In genomic region chr19:4733755-4734345, GRCh38 we compare ENCODE assay signal across 26 cellular contexts. TPM values are rescaled to one million over a fixed set of nuclear protein-coding genes. Genes with fewer than 3 reads are reported as not detected.
DNase-seq lines count a peak whose midpoint lies in the region; ATAC-seq, FAIRE-seq and TF ChIP-seq lines count a peak whose summit lies in the region.
"Had no signal": no experiment of that assay in that cellular context is flagged by ENCODE, and none has a peak within 500 bp of the region (broad histone marks: within the 10 kb centered on the region; RNA-seq: fewer than 3 reads in every experiment).

No MANE protein-coding gene starts in this region.

- H3K27me3 ChIP-seq in astrocyte (ENCODE audit: insufficient read depth, low read length), result no peaks in the 10 kb centered on the region
- H3K27me3 ChIP-seq: SJCRH30 had no signal

- intact Hi-C loops in activated CD8-positive, alpha-beta T cell treated with anti-CD3 and anti-CD28 coated beads for 36 hours (cut with micrococcal nuclease), result loop anchor here (2.0 kb wide), 1 partner anchor 57 kb away; the partner anchor contains the start of gene FEM1A

- H3K4me1 Mint-ChIP-seq in activated CD8-positive, alpha-beta T cell treated with anti-CD3 and anti-CD28 coated beads for 36 hours (ENCODE audit: low read depth), result peaks cover 5% of the 10 kb centered on the region
- H3K4me1 Mint-ChIP-seq in activated CD8-positive, alpha-beta T cell treated with anti-CD3 and anti-CD28 coated beads, Interleukin-2, amount 10 ng/mL, durations not matched to agents 7 days and 5 days (ENCODE audit: low read depth), result peaks cover 13% of the 10 kb centered on the region
- H3K4me1 Mint-ChIP-seq in astrocyte (ENCODE audit: low read depth, unreplicated experiment), result no peaks in the 10 kb centered on the region
- H3K4me1 Mint-ChIP-seq in stimulated activated effector memory CD8-positive, alpha-beta T cell treated with anti-CD3 and anti-CD28 coated beads, Interleukin-12 subunit alpha, Interleukin-12 subunit beta, amount 100 ng/mL, for 72 hours, result peaks cover 6% of the 10 kb centered on the region

- peak; percentile 40 for TF ChIP-seq CTCF in activated CD8-positive, alpha-beta T cell treated with anti-CD3 and anti-CD28 coated beads for 36 hours (IDR thresholded peaks at IDR 0.05)
- TF ChIP-seq CTCF in HEK293 (tag by site-specific recombination; IDR thresholded peaks at IDR 0.05) (no peak), astrocyte (IDR thresholded peaks at IDR 0.05; ENCODE audit: insufficient read depth, low read depth, low read length) (no peak)

- H3K4me3 Mint-ChIP-seq in activated CD8-positive, alpha-beta T cell treated with anti-CD3 and anti-CD28 coated beads for 36 hours, result no peak overlapping the region
- no peak overlapping the region for H3K4me3 Mint-ChIP-seq in activated CD8-positive, alpha-beta T cell treated with anti-CD3 and anti-CD28 coated beads, Interleukin-2, amount 10 ng/mL, durations not matched to agents 7 days and 5 days
- no peak overlapping the region for H3K4me3 Mint-ChIP-seq in astrocyte (ENCODE audit: unreplicated experiment)
- H3K4me3 Mint-ChIP-seq in stimulated activated effector memory CD8-positive, alpha-beta T cell treated with anti-CD3 and anti-CD28 coated beads, Interleukin-12 subunit alpha, Interleukin-12 subunit beta, amount 100 ng/mL, for 72 hours, result no peak overlapping the region
- H3K4me3 Mint-ChIP-seq: CD4-positive, alpha-beta memory T cell had no signal

- H3K4me1 ChIP-seq in HEK293 (ENCODE audit: control insufficient read depth, insufficient read depth, low read length), result no peaks in the 10 kb centered on the region
- no peaks in the 10 kb centered on the region for H3K4me1 ChIP-seq in astrocyte (ENCODE audit: insufficient read depth, low read length)
- H3K4me1 ChIP-seq: A549, Caco-2 had no signal

- H3K27ac ChIP-seq in HEK293 (ENCODE audit: extremely low read depth, low read depth, low read length) (no peak overlapping the region), astrocyte (ENCODE audit: low read depth, low read length) (no peak overlapping the region)
- H3K27ac ChIP-seq: A549, SJCRH30 had no signal

- H3K4me3 ChIP-seq in HEK293 (ENCODE audit: low read depth, low read length) (no peak overlapping the region), astrocyte (ENCODE audit: insufficient read depth, low read depth, low read length) (no peak overlapping the region)
- H3K4me3 ChIP-seq: A549, SJCRH30 had no signal

- no peaks in the 10 kb centered on the region for H4K20me1 ChIP-seq in astrocyte (ENCODE audit: insufficient read depth, low read length)

- H3K9me3 ChIP-seq in HEK293 (ENCODE audit: control insufficient read depth, insufficient read depth, low read depth, low read length), result no peaks in the 10 kb centered on the region
- H3K9me3 ChIP-seq in astrocyte (ENCODE audit: insufficient read depth, low read depth, low read length), result no peaks in the 10 kb centered on the region
- H3K9me3 ChIP-seq: A549, Caco-2, SJCRH30 had no signal

- no peak overlapping the region for H3K9ac ChIP-seq in astrocyte (ENCODE audit: low read length)

- in situ Hi-C loops in G401 (cut with HindIII; ENCODE audit: low sequenced_read_pairs), result no loop called here

- H3K36me3 Mint-ChIP-seq in activated CD8-positive, alpha-beta T cell treated with anti-CD3 and anti-CD28 coated beads for 36 hours (ENCODE audit: low read depth), result no peaks in the 10 kb centered on the region
- H3K36me3 Mint-ChIP-seq in activated CD8-positive, alpha-beta T cell treated with anti-CD3 and anti-CD28 coated beads, Interleukin-2, amount 10 ng/mL, durations not matched to agents 7 days and 5 days (ENCODE audit: low read depth), result no peaks in the 10 kb centered on the region
- no peaks in the 10 kb centered on the region for H3K36me3 Mint-ChIP-seq in astrocyte (ENCODE audit: low read depth, unreplicated experiment)
- H3K36me3 Mint-ChIP-seq in stimulated activated effector memory CD8-positive, alpha-beta T cell treated with anti-CD3 and anti-CD28 coated beads, Interleukin-12 subunit alpha, Interleukin-12 subunit beta, amount 100 ng/mL, for 72 hours, result no peaks in the 10 kb centered on the region
- H3K36me3 Mint-ChIP-seq: CD4-positive, alpha-beta memory T cell had no signal

- no peak overlapping the region for H2AFZ ChIP-seq in astrocyte (ENCODE audit: low read depth, low read length)

- H3K36me3 ChIP-seq in HEK293 (ENCODE audit: control insufficient read depth in 2 of 2, insufficient read depth in 1 of 2, low read length in 2 of 2) (no peaks in the 10 kb centered on the region), astrocyte (ENCODE audit: insufficient read depth, low read length) (no peaks in the 10 kb centered on the region)
- H3K36me3 ChIP-seq: SJCRH30 had no signal

- H3K27ac Mint-ChIP-seq in activated CD8-positive, alpha-beta T cell treated with anti-CD3 and anti-CD28 coated beads for 36 hours, result no peak overlapping the region
- no peak overlapping the region for H3K27ac Mint-ChIP-seq in activated CD8-positive, alpha-beta T cell treated with anti-CD3 and anti-CD28 coated beads, Interleukin-2, amount 10 ng/mL, durations not matched to agents 7 days and 5 days
- peak overlapping the region; percentile 26 for H3K27ac Mint-ChIP-seq in astrocyte (ENCODE audit: unreplicated experiment)
- peak overlapping the region; percentile 35 for H3K27ac Mint-ChIP-seq in stimulated activated effector memory CD8-positive, alpha-beta T cell treated with anti-CD3 and anti-CD28 coated beads, Interleukin-12 subunit alpha, Interleukin-12 subunit beta, amount 100 ng/mL, for 72 hours

- CTCF ChIA-PET in activated CD8-positive, alpha-beta T cell treated with anti-CD3 and anti-CD28 coated beads for 36 hours (lab: Charles Lee), result interaction anchor here (1.0 to 7.4 kb wide), 8 partner anchors 9 to 136 kb away, joined by 3 to 106 read pairs (median 7); partner anchors contain the start of gene FEM1A
- CTCF ChIA-PET in activated CD8-positive, alpha-beta T cell treated with anti-CD3 and anti-CD28 coated beads, Interleukin-2, amount 10 ng/mL, durations not matched to agents 7 days and 5 days (lab: Charles Lee), result interaction anchor here (0.7 to 12.2 kb wide), 5 partner anchors 9 to 75 kb away, joined by 3 to 179 read pairs (median 6); partner anchors contain the start of gene FEM1A
- CTCF ChIA-PET in HEK293 (lab: Yijun Ruan, JAX), result interaction anchor here (0.6 to 6.9 kb wide), 5 partner anchors 34 to 237 kb away, joined by 3 to 154 read pairs (median 5); partner anchors contain the start of gene FEM1A

- ATAC-seq in activated CD8-positive, alpha-beta T cell treated with anti-CD3 and anti-CD28 coated beads for 36 hours, result no peak
- ATAC-seq in activated CD8-positive, alpha-beta T cell treated with anti-CD3 and anti-CD28 coated beads, Interleukin-2, amount 10 ng/mL, durations not matched to agents 7 days and 5 days, result no peak
- no peak for ATAC-seq in stimulated activated effector memory CD8-positive, alpha-beta T cell treated with anti-CD3 and anti-CD28 coated beads, Interleukin-12 subunit alpha, Interleukin-12 subunit beta, amount 100 ng/mL, for 72 hours
- ATAC-seq: A549, PC-3, SK-N-SH treated with all-trans-retinoic acid at 6 μM for 48 hours had no signal

- H3K79me2 ChIP-seq in astrocyte (ENCODE audit: insufficient read depth, low read length), result no peaks in the 10 kb centered on the region

- no peaks in the 10 kb centered on the region for H3K9me3 Mint-ChIP-seq in activated CD8-positive, alpha-beta T cell treated with anti-CD3 and anti-CD28 coated beads for 36 hours
- no peaks in the 10 kb centered on the region for H3K9me3 Mint-ChIP-seq in activated CD8-positive, alpha-beta T cell treated with anti-CD3 and anti-CD28 coated beads, Interleukin-2, amount 10 ng/mL, durations not matched to agents 7 days and 5 days (ENCODE audit: insufficient read depth)
- no peaks in the 10 kb centered on the region for H3K9me3 Mint-ChIP-seq in astrocyte (ENCODE audit: unreplicated experiment)
- H3K9me3 Mint-ChIP-seq in stimulated activated effector memory CD8-positive, alpha-beta T cell treated with anti-CD3 and anti-CD28 coated beads, Interleukin-12 subunit alpha, Interleukin-12 subunit beta, amount 100 ng/mL, for 72 hours, result no peaks in the 10 kb centered on the region
- H3K9me3 Mint-ChIP-seq: CD4-positive, alpha-beta memory T cell had no signal

- FAIRE-seq in astrocyte (lab: Jason Lieb, UNC), result no peak
- FAIRE-seq: A549 had no signal

- DNase-seq in activated CD8-positive, alpha-beta T cell treated with anti-CD3 and anti-CD28 coated beads for 36 hours, result no peak
- DNase-seq in activated CD8-positive, alpha-beta T cell treated with anti-CD3 and anti-CD28 coated beads, Interleukin-2, amount 10 ng/mL, durations not matched to agents 7 days and 5 days, result no peak
- no peak for DNase-seq in astrocyte (ENCODE audit: low read depth)
- DNase-seq in stimulated activated effector memory CD8-positive, alpha-beta T cell treated with anti-CD3 and anti-CD28 coated beads, Interleukin-12 subunit alpha, Interleukin-12 subunit beta, amount 100 ng/mL, for 72 hours (ENCODE audit: low spot score in 2 of 2), result no peak
- no peak for DNase-seq in G401 (ENCODE audit: low spot score)
- no peak for DNase-seq in DMS 273 treated with DMSO at 0.1 percent for 48 hours (lab: John Stamatoyannopoulos, UW)
- DNase-seq: AML-193; C1 segment of cervical spinal cord; Caco-2; CD4-positive, alpha-beta memory T cell; DMS79; H7; KBM-7; MV-4-11; NCI-H1105; NCI-H1436 treated with DMSO at 0.1 percent for 48 hours; NCI-H2029; NCI-H446; NCI-H524 treated with DMSO at 0.1 percent for 48 hours; NCI-H774; NK-92 treated with Interleukin-12 subunit alpha and Interleukin-12 subunit beta, amount 100 ng/mL, for 24 hours; PC-3; SJCRH30 had no signal

- no peak overlapping the region for H3K4me2 ChIP-seq in astrocyte (ENCODE audit: low read length)
- H3K4me2 ChIP-seq: A549 had no signal

- H3K27me3 Mint-ChIP-seq in activated CD8-positive, alpha-beta T cell treated with anti-CD3 and anti-CD28 coated beads for 36 hours, result peaks cover 2% of the 10 kb centered on the region
- peaks cover 7% of the 10 kb centered on the region for H3K27me3 Mint-ChIP-seq in activated CD8-positive, alpha-beta T cell treated with anti-CD3 and anti-CD28 coated beads, Interleukin-2, amount 10 ng/mL, durations not matched to agents 7 days and 5 days (ENCODE audit: low read depth)
- peaks cover 17% of the 10 kb centered on the region for H3K27me3 Mint-ChIP-seq in astrocyte (ENCODE audit: low read depth, unreplicated experiment)

- POLR2A ChIA-PET in activated CD8-positive, alpha-beta T cell treated with anti-CD3 and anti-CD28 coated beads for 36 hours (lab: Charles Lee), result interaction anchor here (0.9 to 1.0 kb wide), 2 partner anchors 57 kb away, joined by 3 read pairs; no protein-coding TSS in a partner anchor
- POLR2A ChIA-PET in activated CD8-positive, alpha-beta T cell treated with anti-CD3 and anti-CD28 coated beads, Interleukin-2, amount 10 ng/mL, durations not matched to agents 7 days and 5 days (lab: Charles Lee), result no interaction called here
- POLR2A ChIA-PET in HEK293 (lab: Yijun Ruan, JAX), result interaction anchor here (0.6 kb wide), 1 partner anchor 32 kb away, joined by 3 read pairs; no protein-coding TSS in a partner anchor

RNA-seq across cellular contexts. Expression of gene DPP9, which starts 10.2 kb away (rescaled TPM):
- total RNA-seq in activated CD8-positive, alpha-beta T cell treated with anti-CD3 and anti-CD28 coated beads for 36 hours, result 10 to 100 TPM; 60.4 to 64.0 TPM
- total RNA-seq in activated CD8-positive, alpha-beta T cell treated with anti-CD3 and anti-CD28 coated beads, Interleukin-2, amount 10 ng/mL, durations not matched to agents 7 days and 5 days, result 100 to 1,000 TPM in 1 of 2 experiments, 10 to 100 TPM in 1; 99.2 to 103 TPM
- 44.8 and 50.0 TPM in 2 replicates for total RNA-seq in astrocyte
- total RNA-seq in G401 (2014; rRNA removed; shearing (Covaris generic)), result 20.4 and 22.5 TPM in 2 replicates

RNA-seq across cellular contexts. Expression of gene FEM1A, which starts 57.7 kb away (rescaled TPM):
- 10 to 100 TPM; 11.4 TPM for total RNA-seq in activated CD8-positive, alpha-beta T cell treated with anti-CD3 and anti-CD28 coated beads for 36 hours
- 10 to 100 TPM; 12.3 to 12.7 TPM for total RNA-seq in activated CD8-positive, alpha-beta T cell treated with anti-CD3 and anti-CD28 coated beads, Interleukin-2, amount 10 ng/mL, durations not matched to agents 7 days and 5 days
- total RNA-seq in astrocyte, result 12.0 and 12.6 TPM in 2 replicates
- 21.5 and 26.6 TPM in 2 replicates for total RNA-seq in G401 (2014; rRNA removed; shearing (Covaris generic))

Comparison
In these comparisons a context has a peak if more than half of its experiments do, and no peak if none do; other contexts are left out.
1. H3K27ac Mint-ChIP-seq: peak in astrocyte (single experiment) and stimulated activated effector memory CD8-positive, alpha-beta T cell treated with anti-CD3 and anti-CD28 coated beads, Interleukin-12 subunit alpha, Interleukin-12 subunit beta, amount 100 ng/mL, for 72 hours (single experiment); none in activated CD8-positive, alpha-beta T cell treated with anti-CD3 and anti-CD28 coated beads for 36 hours (single experiment) and activated CD8-positive, alpha-beta T cell treated with anti-CD3 and anti-CD28 coated beads, Interleukin-2, amount 10 ng/mL, durations not matched to agents 7 days and 5 days (single experiment).